2 cellular contexts compared by ENCODE assay signal in genomic region chr5:121144764-121145163, GRCh38.
TF ChIP-seq lines count a peak whose summit lies in the region.

No MANE protein-coding gene starts in this region.

TF ChIP-seq in A549, 52 proteins besides CTCF, POLR2A, EP300 and RAD21 (continued from another document):
- TF ChIP-seq, protein P1, sequence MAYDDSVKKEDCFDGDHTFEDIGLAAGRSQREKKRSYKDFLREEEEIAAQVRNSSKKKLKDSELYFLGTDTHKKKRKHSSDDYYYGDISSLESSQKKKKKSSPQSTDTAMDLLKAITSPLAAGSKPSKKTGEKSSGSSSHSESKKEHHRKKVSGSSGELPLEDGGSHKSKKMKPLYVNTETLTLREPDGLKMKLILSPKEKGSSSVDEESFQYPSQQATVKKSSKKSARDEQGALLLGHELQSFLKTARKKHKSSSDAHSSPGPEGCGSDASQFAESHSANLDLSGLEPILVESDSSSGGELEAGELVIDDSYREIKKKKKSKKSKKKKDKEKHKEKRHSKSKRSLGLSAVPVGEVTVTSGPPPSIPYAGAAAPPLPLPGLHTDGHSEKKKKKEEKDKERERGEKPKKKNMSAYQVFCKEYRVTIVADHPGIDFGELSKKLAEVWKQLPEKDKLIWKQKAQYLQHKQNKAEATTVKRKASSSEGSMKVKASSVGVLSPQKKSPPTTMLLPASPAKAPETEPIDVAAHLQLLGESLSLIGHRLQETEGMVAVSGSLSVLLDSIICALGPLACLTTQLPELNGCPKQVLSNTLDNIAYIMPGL (CRISPR knock-in tag; IDR thresholded peaks at IDR 0.05; ENCODE audit: borderline replicate concordance): no peak
- TF ChIP-seq USF2 (IDR thresholded peaks at IDR 0.05) (no peak), PBX3 (IDR thresholded peaks at IDR 0.05) (no peak), CEBPB (IDR thresholded peaks at IDR 0.05) (no peak), EHMT2 (IDR thresholded peaks at IDR 0.05; ENCODE audit: low read depth) (no peak), MAFK (IDR thresholded peaks at IDR 0.05; ENCODE audit: partially characterized antibody) (no peak), HEYL (CRISPR knock-in tag; IDR thresholded peaks at IDR 0.05) (no peak), RNF2 (IDR thresholded peaks at IDR 0.05; ENCODE audit: borderline replicate concordance, low read depth) (no peak), JUN (IDR thresholded peaks at IDR 0.05) (no peak), BHLHE40 (IDR thresholded peaks at IDR 0.05; ENCODE audit: low read depth, low read length) (no peak), NPAS2 (CRISPR knock-in tag; IDR thresholded peaks at IDR 0.05; ENCODE audit: borderline replicate concordance) (no peak), CHD2 (IDR thresholded peaks at IDR 0.05; ENCODE audit: low read length, partially characterized antibody) (no peak), KDM5A (IDR thresholded peaks at IDR 0.05) (no peak), PHF8 (IDR thresholded peaks at IDR 0.05; ENCODE audit: borderline replicate concordance, low read depth) (no peak), NFE2L2 (conservative IDR thresholded peaks at IDR 0.05; ENCODE audit: low read length) (no peak), HDAC2 (IDR thresholded peaks at IDR 0.05) (no peak), EHF (CRISPR knock-in tag; IDR thresholded peaks at IDR 0.05) (no peak), ATOH8 (CRISPR knock-in tag; IDR thresholded peaks at IDR 0.05; ENCODE audit: low read depth) (no peak)

TF ChIP-seq in GM23338, 12 proteins besides CTCF, POLR2A, EP300 and RAD21 (continued from another document):
- TF ChIP-seq REST (IDR thresholded peaks at IDR 0.05; ENCODE audit: unreplicated experiment): no peak
- TF ChIP-seq CREB1 (CRISPR knock-in tag; IDR thresholded peaks at IDR 0.05; ENCODE audit: low read depth): no peak
- TF ChIP-seq EZH2phosphoT487 (IDR thresholded peaks at IDR 0.05; ENCODE audit: unreplicated experiment): no peak
- TF ChIP-seq ZNF331 (CRISPR knock-in tag; IDR thresholded peaks at IDR 0.05; ENCODE audit: low read depth): no peak
- TF ChIP-seq ZNF462 (CRISPR knock-in tag; IDR thresholded peaks at IDR 0.05): no peak
- TF ChIP-seq ETS1 (IDR thresholded peaks at IDR 0.05): no peak
- no peak for TF ChIP-seq ZNF114 (CRISPR knock-in tag; IDR thresholded peaks at IDR 0.05)
- TF ChIP-seq NANOG (IDR thresholded peaks at IDR 0.05; ENCODE audit: borderline replicate concordance): no peak
- no peak for TF ChIP-seq EZH2 (IDR thresholded peaks at IDR 0.05; ENCODE audit: low read depth, unreplicated experiment)
- TF ChIP-seq POLR2AphosphoS5 (IDR thresholded peaks at IDR 0.05; ENCODE audit: low read depth): no peak
- no peak for TF ChIP-seq JUNB (IDR thresholded peaks at IDR 0.05; ENCODE audit: unreplicated experiment)
